Comparison of ENCODE assay signal across 2 cellular contexts in the genomic region with DNA sequence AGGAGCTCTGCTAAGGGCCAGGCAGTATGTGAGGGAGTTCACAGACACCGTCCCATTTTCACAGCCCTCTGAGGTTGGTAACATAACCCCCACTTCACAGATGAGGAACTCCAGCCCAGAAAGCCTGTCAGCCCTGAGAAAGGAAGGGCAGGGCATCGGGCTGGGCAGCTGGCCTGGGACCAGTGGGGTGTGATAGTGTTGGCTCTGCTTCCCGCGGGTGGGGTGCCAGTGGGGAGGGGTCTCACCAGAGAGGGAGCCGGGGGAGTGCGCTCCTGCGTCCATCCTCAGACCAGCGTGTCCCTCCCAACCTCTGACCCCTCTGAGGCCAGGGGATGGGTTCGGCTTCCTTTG.
TF ChIP-seq lines count a peak whose summit lies in the region.

No MANE protein-coding gene starts in this region.

TF ChIP-seq in SK-N-SH, 30 proteins besides CTCF, POLR2A, EP300 and RAD21 (continued from another document):
- TF ChIP-seq, protein P1, sequence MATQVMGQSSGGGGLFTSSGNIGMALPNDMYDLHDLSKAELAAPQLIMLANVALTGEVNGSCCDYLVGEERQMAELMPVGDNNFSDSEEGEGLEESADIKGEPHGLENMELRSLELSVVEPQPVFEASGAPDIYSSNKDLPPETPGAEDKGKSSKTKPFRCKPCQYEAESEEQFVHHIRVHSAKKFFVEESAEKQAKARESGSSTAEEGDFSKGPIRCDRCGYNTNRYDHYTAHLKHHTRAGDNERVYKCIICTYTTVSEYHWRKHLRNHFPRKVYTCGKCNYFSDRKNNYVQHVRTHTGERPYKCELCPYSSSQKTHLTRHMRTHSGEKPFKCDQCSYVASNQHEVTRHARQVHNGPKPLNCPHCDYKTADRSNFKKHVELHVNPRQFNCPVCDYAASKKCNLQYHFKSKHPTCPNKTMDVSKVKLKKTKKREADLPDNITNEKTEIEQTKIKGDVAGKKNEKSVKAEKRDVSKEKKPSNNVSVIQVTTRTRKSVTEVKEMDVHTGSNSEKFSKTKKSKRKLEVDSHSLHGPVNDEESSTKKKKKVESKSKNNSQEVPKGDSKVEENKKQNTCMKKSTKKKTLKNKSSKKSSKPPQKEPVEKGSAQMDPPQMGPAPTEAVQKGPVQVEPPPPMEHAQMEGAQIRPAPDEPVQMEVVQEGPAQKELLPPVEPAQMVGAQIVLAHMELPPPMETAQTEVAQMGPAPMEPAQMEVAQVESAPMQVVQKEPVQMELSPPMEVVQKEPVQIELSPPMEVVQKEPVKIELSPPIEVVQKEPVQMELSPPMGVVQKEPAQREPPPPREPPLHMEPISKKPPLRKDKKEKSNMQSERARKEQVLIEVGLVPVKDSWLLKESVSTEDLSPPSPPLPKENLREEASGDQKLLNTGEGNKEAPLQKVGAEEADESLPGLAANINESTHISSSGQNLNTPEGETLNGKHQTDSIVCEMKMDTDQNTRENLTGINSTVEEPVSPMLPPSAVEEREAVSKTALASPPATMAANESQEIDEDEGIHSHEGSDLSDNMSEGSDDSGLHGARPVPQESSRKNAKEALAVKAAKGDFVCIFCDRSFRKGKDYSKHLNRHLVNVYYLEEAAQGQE (IDR thresholded peaks at IDR 0.05; ENCODE audit: low read depth, low read length) = no peak
- TF ChIP-seq YY1 (IDR thresholded peaks at IDR 0.05; ENCODE audit: low read depth) (no peak), NFIC (IDR thresholded peaks at IDR 0.05; ENCODE audit: borderline replicate concordance) (no peak), FOXM1 (IDR thresholded peaks at IDR 0.05; ENCODE audit: low read depth) (no peak), EZH2phosphoT487 (IDR thresholded peaks at IDR 0.05; ENCODE audit: borderline replicate concordance, low read depth) (no peak), MXI1 (IDR thresholded peaks at IDR 0.05; ENCODE audit: low read depth, low read length) (no peak), GATA2 (CRISPR knock-in tag; IDR thresholded peaks at IDR 0.05) (no peak), POLR2AphosphoS5 (IDR thresholded peaks at IDR 0.05; ENCODE audit: low read depth, low read length) (no peak), GABPA (IDR thresholded peaks at IDR 0.05; ENCODE audit: low read depth) (no peak), NRF1 (IDR thresholded peaks at IDR 0.05; ENCODE audit: low read depth, low read length) (no peak), FOXJ3 (CRISPR knock-in tag; IDR thresholded peaks at IDR 0.05) (no peak)
- TF ChIP-seq, protein P2, sequence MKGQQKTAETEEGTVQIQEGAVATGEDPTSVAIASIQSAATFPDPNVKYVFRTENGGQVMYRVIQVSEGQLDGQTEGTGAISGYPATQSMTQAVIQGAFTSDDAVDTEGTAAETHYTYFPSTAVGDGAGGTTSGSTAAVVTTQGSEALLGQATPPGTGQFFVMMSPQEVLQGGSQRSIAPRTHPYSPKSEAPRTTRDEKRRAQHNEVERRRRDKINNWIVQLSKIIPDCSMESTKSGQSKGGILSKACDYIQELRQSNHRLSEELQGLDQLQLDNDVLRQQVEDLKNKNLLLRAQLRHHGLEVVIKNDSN (IDR thresholded peaks at IDR 0.05; ENCODE audit: borderline replicate concordance, low read depth) = no peak
- TF ChIP-seq, protein P3, sequence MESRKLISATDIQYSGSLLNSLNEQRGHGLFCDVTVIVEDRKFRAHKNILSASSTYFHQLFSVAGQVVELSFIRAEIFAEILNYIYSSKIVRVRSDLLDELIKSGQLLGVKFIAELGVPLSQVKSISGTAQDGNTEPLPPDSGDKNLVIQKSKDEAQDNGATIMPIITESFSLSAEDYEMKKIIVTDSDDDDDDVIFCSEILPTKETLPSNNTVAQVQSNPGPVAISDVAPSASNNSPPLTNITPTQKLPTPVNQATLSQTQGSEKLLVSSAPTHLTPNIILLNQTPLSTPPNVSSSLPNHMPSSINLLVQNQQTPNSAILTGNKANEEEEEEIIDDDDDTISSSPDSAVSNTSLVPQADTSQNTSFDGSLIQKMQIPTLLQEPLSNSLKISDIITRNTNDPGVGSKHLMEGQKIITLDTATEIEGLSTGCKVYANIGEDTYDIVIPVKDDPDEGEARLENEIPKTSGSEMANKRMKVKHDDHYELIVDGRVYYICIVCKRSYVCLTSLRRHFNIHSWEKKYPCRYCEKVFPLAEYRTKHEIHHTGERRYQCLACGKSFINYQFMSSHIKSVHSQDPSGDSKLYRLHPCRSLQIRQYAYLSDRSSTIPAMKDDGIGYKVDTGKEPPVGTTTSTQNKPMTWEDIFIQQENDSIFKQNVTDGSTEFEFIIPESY (IDR thresholded peaks at IDR 0.05; ENCODE audit: borderline replicate concordance, low read depth) = no peak
- TF ChIP-seq, protein P4, sequence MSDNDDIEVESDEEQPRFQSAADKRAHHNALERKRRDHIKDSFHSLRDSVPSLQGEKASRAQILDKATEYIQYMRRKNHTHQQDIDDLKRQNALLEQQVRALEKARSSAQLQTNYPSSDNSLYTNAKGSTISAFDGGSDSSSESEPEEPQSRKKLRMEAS (IDR thresholded peaks at IDR 0.05; ENCODE audit: low read depth) = no peak
- TF ChIP-seq, protein P5, sequence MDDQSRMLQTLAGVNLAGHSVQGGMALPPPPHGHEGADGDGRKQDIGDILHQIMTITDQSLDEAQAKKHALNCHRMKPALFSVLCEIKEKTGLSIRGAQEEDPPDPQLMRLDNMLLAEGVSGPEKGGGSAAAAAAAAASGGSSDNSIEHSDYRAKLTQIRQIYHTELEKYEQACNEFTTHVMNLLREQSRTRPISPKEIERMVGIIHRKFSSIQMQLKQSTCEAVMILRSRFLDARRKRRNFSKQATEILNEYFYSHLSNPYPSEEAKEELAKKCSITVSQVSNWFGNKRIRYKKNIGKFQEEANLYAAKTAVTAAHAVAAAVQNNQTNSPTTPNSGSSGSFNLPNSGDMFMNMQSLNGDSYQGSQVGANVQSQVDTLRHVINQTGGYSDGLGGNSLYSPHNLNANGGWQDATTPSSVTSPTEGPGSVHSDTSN (IDR thresholded peaks at IDR 0.05) = no peak

TF ChIP-seq in SK-N-SH treated with all-trans-retinoic acid at 6 μM for 48 hours, 23 proteins besides CTCF, POLR2A, EP300 and RAD21 (continued from another document):
- TF ChIP-seq, protein P6, sequence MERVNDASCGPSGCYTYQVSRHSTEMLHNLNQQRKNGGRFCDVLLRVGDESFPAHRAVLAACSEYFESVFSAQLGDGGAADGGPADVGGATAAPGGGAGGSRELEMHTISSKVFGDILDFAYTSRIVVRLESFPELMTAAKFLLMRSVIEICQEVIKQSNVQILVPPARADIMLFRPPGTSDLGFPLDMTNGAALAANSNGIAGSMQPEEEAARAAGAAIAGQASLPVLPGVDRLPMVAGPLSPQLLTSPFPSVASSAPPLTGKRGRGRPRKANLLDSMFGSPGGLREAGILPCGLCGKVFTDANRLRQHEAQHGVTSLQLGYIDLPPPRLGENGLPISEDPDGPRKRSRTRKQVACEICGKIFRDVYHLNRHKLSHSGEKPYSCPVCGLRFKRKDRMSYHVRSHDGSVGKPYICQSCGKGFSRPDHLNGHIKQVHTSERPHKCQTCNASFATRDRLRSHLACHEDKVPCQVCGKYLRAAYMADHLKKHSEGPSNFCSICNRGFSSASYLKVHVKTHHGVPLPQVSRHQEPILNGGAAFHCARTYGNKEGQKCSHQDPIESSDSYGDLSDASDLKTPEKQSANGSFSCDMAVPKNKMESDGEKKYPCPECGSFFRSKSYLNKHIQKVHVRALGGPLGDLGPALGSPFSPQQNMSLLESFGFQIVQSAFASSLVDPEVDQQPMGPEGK (CRISPR knock-in tag; IDR thresholded peaks at IDR 0.05; ENCODE audit: borderline replicate concordance) = no peak
- TF ChIP-seq, protein P7, sequence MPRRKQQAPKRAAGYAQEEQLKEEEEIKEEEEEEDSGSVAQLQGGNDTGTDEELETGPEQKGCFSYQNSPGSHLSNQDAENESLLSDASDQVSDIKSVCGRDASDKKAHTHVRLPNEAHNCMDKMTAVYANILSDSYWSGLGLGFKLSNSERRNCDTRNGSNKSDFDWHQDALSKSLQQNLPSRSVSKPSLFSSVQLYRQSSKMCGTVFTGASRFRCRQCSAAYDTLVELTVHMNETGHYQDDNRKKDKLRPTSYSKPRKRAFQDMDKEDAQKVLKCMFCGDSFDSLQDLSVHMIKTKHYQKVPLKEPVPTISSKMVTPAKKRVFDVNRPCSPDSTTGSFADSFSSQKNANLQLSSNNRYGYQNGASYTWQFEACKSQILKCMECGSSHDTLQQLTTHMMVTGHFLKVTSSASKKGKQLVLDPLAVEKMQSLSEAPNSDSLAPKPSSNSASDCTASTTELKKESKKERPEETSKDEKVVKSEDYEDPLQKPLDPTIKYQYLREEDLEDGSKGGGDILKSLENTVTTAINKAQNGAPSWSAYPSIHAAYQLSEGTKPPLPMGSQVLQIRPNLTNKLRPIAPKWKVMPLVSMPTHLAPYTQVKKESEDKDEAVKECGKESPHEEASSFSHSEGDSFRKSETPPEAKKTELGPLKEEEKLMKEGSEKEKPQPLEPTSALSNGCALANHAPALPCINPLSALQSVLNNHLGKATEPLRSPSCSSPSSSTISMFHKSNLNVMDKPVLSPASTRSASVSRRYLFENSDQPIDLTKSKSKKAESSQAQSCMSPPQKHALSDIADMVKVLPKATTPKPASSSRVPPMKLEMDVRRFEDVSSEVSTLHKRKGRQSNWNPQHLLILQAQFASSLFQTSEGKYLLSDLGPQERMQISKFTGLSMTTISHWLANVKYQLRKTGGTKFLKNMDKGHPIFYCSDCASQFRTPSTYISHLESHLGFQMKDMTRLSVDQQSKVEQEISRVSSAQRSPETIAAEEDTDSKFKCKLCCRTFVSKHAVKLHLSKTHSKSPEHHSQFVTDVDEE (CRISPR knock-in tag; IDR thresholded peaks at IDR 0.05) = no peak
- TF ChIP-seq, protein P8, sequence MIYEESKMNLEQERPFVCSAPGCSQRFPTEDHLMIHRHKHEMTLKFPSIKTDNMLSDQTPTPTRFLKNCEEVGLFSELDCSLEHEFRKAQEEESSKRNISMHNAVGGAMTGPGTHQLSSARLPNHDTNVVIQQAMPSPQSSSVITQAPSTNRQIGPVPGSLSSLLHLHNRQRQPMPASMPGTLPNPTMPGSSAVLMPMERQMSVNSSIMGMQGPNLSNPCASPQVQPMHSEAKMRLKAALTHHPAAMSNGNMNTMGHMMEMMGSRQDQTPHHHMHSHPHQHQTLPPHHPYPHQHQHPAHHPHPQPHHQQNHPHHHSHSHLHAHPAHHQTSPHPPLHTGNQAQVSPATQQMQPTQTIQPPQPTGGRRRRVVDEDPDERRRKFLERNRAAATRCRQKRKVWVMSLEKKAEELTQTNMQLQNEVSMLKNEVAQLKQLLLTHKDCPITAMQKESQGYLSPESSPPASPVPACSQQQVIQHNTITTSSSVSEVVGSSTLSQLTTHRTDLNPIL (CRISPR knock-in tag; IDR thresholded peaks at IDR 0.05; ENCODE audit: low read depth) = no peak
- no peak for TF ChIP-seq ZC3H10 (CRISPR knock-in tag; IDR thresholded peaks at IDR 0.05)
- TF ChIP-seq ZNF8 (CRISPR knock-in tag; IDR thresholded peaks at IDR 0.05) = no peak
- TF ChIP-seq, protein P9, sequence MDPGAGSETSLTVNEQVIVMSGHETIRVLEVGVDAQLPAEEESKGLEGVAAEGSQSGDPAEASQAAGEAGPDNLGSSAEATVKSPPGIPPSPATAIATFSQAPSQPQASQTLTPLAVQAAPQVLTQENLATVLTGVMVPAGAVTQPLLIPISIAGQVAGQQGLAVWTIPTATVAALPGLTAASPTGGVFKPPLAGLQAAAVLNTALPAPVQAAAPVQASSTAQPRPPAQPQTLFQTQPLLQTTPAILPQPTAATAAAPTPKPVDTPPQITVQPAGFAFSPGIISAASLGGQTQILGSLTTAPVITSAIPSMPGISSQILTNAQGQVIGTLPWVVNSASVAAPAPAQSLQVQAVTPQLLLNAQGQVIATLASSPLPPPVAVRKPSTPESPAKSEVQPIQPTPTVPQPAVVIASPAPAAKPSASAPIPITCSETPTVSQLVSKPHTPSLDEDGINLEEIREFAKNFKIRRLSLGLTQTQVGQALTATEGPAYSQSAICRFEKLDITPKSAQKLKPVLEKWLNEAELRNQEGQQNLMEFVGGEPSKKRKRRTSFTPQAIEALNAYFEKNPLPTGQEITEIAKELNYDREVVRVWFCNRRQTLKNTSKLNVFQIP (CRISPR knock-in tag; IDR thresholded peaks at IDR 0.05; ENCODE audit: borderline replicate concordance, low read depth) = no peak
- TF ChIP-seq ZFP3 (CRISPR knock-in tag; IDR thresholded peaks at IDR 0.05) = no peak
- no peak for TF ChIP-seq TCF4 (CRISPR knock-in tag; IDR thresholded peaks at IDR 0.05; ENCODE audit: borderline replicate concordance)
- no peak for TF ChIP-seq BACH2 (CRISPR knock-in tag; IDR thresholded peaks at IDR 0.05; ENCODE audit: borderline replicate concordance)
- TF ChIP-seq SNAI2 (CRISPR knock-in tag; IDR thresholded peaks at IDR 0.05) = no peak
- no peak for TF ChIP-seq GLIS3 (CRISPR knock-in tag; IDR thresholded peaks at IDR 0.05)
- TF ChIP-seq PPARA (CRISPR knock-in tag; IDR thresholded peaks at IDR 0.05; ENCODE audit: borderline replicate concordance) = no peak
- no peak for TF ChIP-seq TOX (CRISPR knock-in tag; IDR thresholded peaks at IDR 0.05; ENCODE audit: borderline replicate concordance)
- no peak for TF ChIP-seq ZFP30 (CRISPR knock-in tag; IDR thresholded peaks at IDR 0.05)
- TF ChIP-seq ZNF70 (CRISPR knock-in tag; IDR thresholded peaks at IDR 0.05) = no peak
